In the genomic region with DNA sequence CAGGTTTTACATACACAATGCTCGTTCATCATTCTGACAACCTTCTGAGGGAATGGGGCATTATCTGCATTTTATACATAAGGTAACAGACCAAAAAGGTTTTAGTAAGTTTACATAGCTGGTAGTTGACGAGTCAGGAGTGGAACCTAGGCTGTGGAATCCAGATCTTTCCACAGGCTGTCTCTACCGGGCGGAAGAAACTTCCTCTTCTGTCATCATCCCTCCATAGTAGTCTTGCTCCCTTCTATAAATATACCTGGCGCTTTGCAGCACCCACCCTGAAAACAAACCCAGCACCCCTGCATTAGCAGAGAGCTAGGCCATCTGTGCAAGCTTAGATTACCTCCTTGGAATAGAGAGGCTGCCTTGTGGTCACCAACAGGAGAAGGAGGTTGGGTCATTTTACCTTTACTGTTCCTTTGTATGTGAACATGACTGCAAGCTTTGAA, we compare ENCODE assay signal across 8 cellular contexts. TPM values are rescaled to one million over a fixed set of nuclear protein-coding genes. Genes with fewer than 3 reads are reported as not detected.
DNase-seq lines count a peak whose midpoint lies in the region; ATAC-seq and TF ChIP-seq lines count a peak whose summit lies in the region.

No MANE protein-coding gene starts in this region.

- H3K4me1 Mint-ChIP-seq in activated T-helper 2 cell treated with anti-CD3 and anti-CD28 coated beads, Interferon-gamma antibody, Interleukin-2, Interleukin-4, amounts not matched to agents 10 μg/mL and 5 μg/mL and 100 μg/mL, durations not matched to agents 14 hours and 24 hours and 36 hours (ENCODE audit: low read depth): peaks cover 25% of the 10 kb centered on the region

- peak overlapping the region; percentile 83 for H3K4me3 Mint-ChIP-seq in activated T-helper 2 cell treated with anti-CD3 and anti-CD28 coated beads, Interferon-gamma antibody, Interleukin-2, Interleukin-4, amounts not matched to agents 10 μg/mL and 5 μg/mL and 100 μg/mL, durations not matched to agents 14 hours and 24 hours and 36 hours (ENCODE audit: low read depth)

- H3K27ac Mint-ChIP-seq in activated T-helper 2 cell treated with anti-CD3 and anti-CD28 coated beads, Interferon-gamma antibody, Interleukin-2, Interleukin-4, amounts not matched to agents 10 μg/mL and 5 μg/mL and 100 μg/mL, durations not matched to agents 14 hours and 24 hours and 36 hours: no peak overlapping the region

- H3K9me3 Mint-ChIP-seq in activated T-helper 2 cell treated with anti-CD3 and anti-CD28 coated beads, Interferon-gamma antibody, Interleukin-2, Interleukin-4, amounts not matched to agents 10 μg/mL and 5 μg/mL and 100 μg/mL, durations not matched to agents 14 hours and 24 hours and 36 hours: no peaks in the 10 kb centered on the region

- H3K4me1 ChIP-seq in heart right ventricle: peaks cover 0 to 26% (median 6%) of the 10 kb centered on the region in 9 donors
- H3K4me1 ChIP-seq in upper lobe of right lung: no peaks in the 10 kb centered on the region

- WGBS in heart right ventricle, 2 donors: 51 to 54% methylated on average over 5 of the region's 5 CpGs

- peak overlapping the region in 9 of 10 donors; percentile 61 to 86 (median 75) for H3K27ac ChIP-seq in heart right ventricle
- peak overlapping the region; percentile 58 for H3K27ac ChIP-seq in upper lobe of right lung

- H3K36me3 ChIP-seq in heart right ventricle (no peaks in the 10 kb centered on the region), upper lobe of right lung (no peaks in the 10 kb centered on the region)

- peak in 3 of 8 donors; percentile 7 to 26 (median 19) for ATAC-seq in heart right ventricle
- ATAC-seq in left cardiac atrium: no peak
- ATAC-seq in left colon: peak; percentile 34
- no peak for ATAC-seq in upper lobe of right lung
- ATAC-seq in GM21786 (IDR thresholded peaks at IDR 0.05; ENCODE audit: unreplicated experiment): no peak
- no peak for ATAC-seq in HG03565 (IDR thresholded peaks at IDR 0.05; ENCODE audit: unreplicated experiment)

- H3K9me3 ChIP-seq in heart right ventricle (no peaks in the 10 kb centered on the region), upper lobe of right lung (no peaks in the 10 kb centered on the region)

- H3K4me3 ChIP-seq in heart right ventricle: peak overlapping the region; percentile 60 to 97 (median 74)
- H3K4me3 ChIP-seq in upper lobe of right lung: peak overlapping the region; percentile 67

- peaks cover 33% of the 10 kb centered on the region for H3K27me3 Mint-ChIP-seq in activated T-helper 2 cell treated with anti-CD3 and anti-CD28 coated beads, Interferon-gamma antibody, Interleukin-2, Interleukin-4, amounts not matched to agents 10 μg/mL and 5 μg/mL and 100 μg/mL, durations not matched to agents 14 hours and 24 hours and 36 hours (ENCODE audit: low read depth)

- H3K27me3 ChIP-seq in heart right ventricle (peaks cover 0 to 16% (median 0%) of the 10 kb centered on the region in 7 donors), upper lobe of right lung (no peaks in the 10 kb centered on the region)

- no peaks in the 10 kb centered on the region for H3K36me3 Mint-ChIP-seq in activated T-helper 2 cell treated with anti-CD3 and anti-CD28 coated beads, Interferon-gamma antibody, Interleukin-2, Interleukin-4, amounts not matched to agents 10 μg/mL and 5 μg/mL and 100 μg/mL, durations not matched to agents 14 hours and 24 hours and 36 hours (ENCODE audit: low read depth)

- TF ChIP-seq CTCF in heart right ventricle (IDR thresholded peaks at IDR 0.05) (no peak), upper lobe of right lung (IDR thresholded peaks at IDR 0.05) (no peak)

- DNase-seq in heart right ventricle: no peak
- no peak for DNase-seq in left cardiac atrium
- DNase-seq in activated T-helper 2 cell treated with anti-CD3 and anti-CD28 coated beads, Interferon-gamma antibody, Interleukin-2, Interleukin-4, amounts not matched to agents 10 μg/mL and 5 μg/mL and 100 μg/mL, durations not matched to agents 14 hours and 24 hours and 36 hours (ENCODE audit: low spot score): no peak
- DNase-seq in left colon: peak in 1 of 2 donors; percentile 21
- DNase-seq in upper lobe of right lung: no peak
- DNase-seq in activated CD4-positive, CD25-positive, alpha-beta regulatory T cell treated with anti-CD3 and anti-CD28 coated beads, Interleukin-2, amount 50 U/mL, for 72 hours: no peak

- intact Hi-C loops in heart right ventricle (cut with DNase I) (loop anchor here in 1 of 10 donors (5.0 kb wide), 1 partner anchor 108 kb away; a partner anchor contains a TSS), left cardiac atrium (cut with DNase I) (no loop called here), left colon (cut with DNase I, micrococcal nuclease) (no loop called here), upper lobe of right lung (cut with DNase I) (no loop called here)
- intact Hi-C loops in activated T-helper 2 cell treated with anti-CD3 and anti-CD28 coated beads, Interferon-gamma antibody, Interleukin-2, Interleukin-4, amounts not matched to agents 10 μg/mL and 5 μg/mL and 100 μg/mL, durations not matched to agents 14 hours and 24 hours and 36 hours (cut with micrococcal nuclease): loop anchor here (5.0 kb wide), 2 partner anchors 38 to 108 kb away; a partner anchor contains a TSS

RNA-seq across cellular contexts. Expression of a gene that starts 1.3 kb away (rescaled TPM):
- total RNA-seq in heart right ventricle: 10 to 100 TPM in 5 of 10 donors, 1 to 10 TPM in 5; 6.8 to 26.3 (median 10.0) TPM
- polyA plus RNA-seq in heart right ventricle: 10 to 100 TPM; 26.4 to 40.1 TPM
- 10 to 100 TPM; 19.6 to 20.1 TPM for total RNA-seq in left cardiac atrium
- total RNA-seq in activated T-helper 2 cell treated with anti-CD3 and anti-CD28 coated beads, Interferon-gamma antibody, Interleukin-2, Interleukin-4, amounts not matched to agents 10 μg/mL and 5 μg/mL and 100 μg/mL, durations not matched to agents 14 hours and 24 hours and 36 hours: 1.3 and 2.0 TPM in 2 replicates
- total RNA-seq in left colon: 10 to 100 TPM; 79.5 to 97.7 TPM
- 185 TPM for total RNA-seq in upper lobe of right lung

RNA-seq across cellular contexts. Expression of a gene that starts 49.9 kb away (rescaled TPM):
- total RNA-seq in heart right ventricle (not detected), left cardiac atrium (not detected), left colon (1,000 to 10,000 TPM in 1 of 2 donors, 100 to 1,000 TPM in 1; 725 to 1,046 TPM), upper lobe of right lung (66.3 TPM)
- not detected for polyA plus RNA-seq in heart right ventricle
- total RNA-seq in activated T-helper 2 cell treated with anti-CD3 and anti-CD28 coated beads, Interferon-gamma antibody, Interleukin-2, Interleukin-4, amounts not matched to agents 10 μg/mL and 5 μg/mL and 100 μg/mL, durations not matched to agents 14 hours and 24 hours and 36 hours: not detected in 2 replicates

Comparison
In these comparisons a context has a peak if more than half of its experiments do, and no peak if none do; other contexts are left out.
1. RNA of a gene that starts 49.9 kb away (total RNA-seq): 725 to 1,046 TPM in left colon and 66.3 TPM in upper lobe of right lung (single experiment); not detected in heart right ventricle, not detected in left cardiac atrium and not detected in activated T-helper 2 cell treated with anti-CD3 and anti-CD28 coated beads, Interferon-gamma antibody, Interleukin-2, Interleukin-4, amounts not matched to agents 10 μg/mL and 5 μg/mL and 100 μg/mL, durations not matched to agents 14 hours and 24 hours and 36 hours; every median in the first group is over 10 times any median in the second.